ENCODE assay signal across 31 cellular contexts in the genomic region with DNA sequence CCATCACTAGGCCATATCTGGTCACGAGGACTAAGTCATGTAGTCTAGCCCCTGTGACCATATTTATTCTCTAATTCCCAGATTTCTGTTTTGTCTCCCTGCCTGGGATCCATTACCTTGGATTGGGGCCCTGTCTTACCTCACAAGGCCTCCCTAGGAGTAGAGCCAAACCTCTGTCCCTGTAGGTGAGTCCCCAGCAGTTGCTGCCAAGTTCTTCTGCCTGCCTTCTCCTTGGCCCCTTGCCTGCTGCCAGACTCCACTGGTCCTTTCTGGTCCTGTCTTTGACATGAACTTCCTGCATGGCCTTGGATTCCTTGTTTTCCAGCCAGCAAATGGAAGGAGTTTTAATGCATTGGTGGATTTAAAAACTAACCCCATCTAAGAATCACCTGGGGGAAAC. TPM values are rescaled to one million over a fixed set of nuclear protein-coding genes. Genes with fewer than 3 reads are reported as not detected.
"Had no signal": no experiment of that assay in that cellular context is flagged by ENCODE, and none has a peak within 500 bp of the region (broad histone marks: within the 10 kb centered on the region; RNA-seq: fewer than 3 reads in every experiment).

No MANE protein-coding gene starts in this region.

- H3K27me3 Mint-ChIP-seq: activated CD4-positive, alpha-beta T cell treated with anti-CD3 and anti-CD28 coated beads, Interleukin-2, amount 10 ng/mL, durations not matched to agents 24 days and 14 days; activated CD8-positive, alpha-beta memory T cell treated with anti-CD3 and anti-CD28 coated beads, Interleukin-2, amount 10 ng/mL, durations not matched to agents 7 days and 5 days; activated naive CD4-positive, alpha-beta T cell treated with anti-CD3 and anti-CD28 coated beads, Interleukin-2, amount 10 ng/mL, durations not matched to agents 7 days and 5 days; activated naive CD8-positive, alpha-beta T cell treated with anti-CD3 and anti-CD28 coated beads, Interleukin-2, amount 10 ng/mL, durations not matched to agents 7 days and 5 days had no signal

- DNase-seq: activated CD4-positive, alpha-beta memory T cell treated with anti-CD3 and anti-CD28 coated beads for 36 hours; activated CD4-positive, alpha-beta T cell treated with anti-CD3 and anti-CD28 coated beads for 36 hours; activated CD4-positive, alpha-beta T cell treated with anti-CD3 and anti-CD28 coated beads, Interleukin-2, amount 10 ng/mL, durations not matched to agents 24 days and 14 days; activated CD4-positive, CD25-positive, alpha-beta regulatory T cell; activated CD4-positive, CD25-positive, alpha-beta regulatory T cell treated with anti-CD3 and anti-CD28 coated beads, Interleukin-2, amount 50 U/mL, for 72 hours; activated CD8-positive, alpha-beta memory T cell treated with anti-CD3 and anti-CD28 coated beads, Interleukin-2, amount 10 ng/mL, durations not matched to agents 7 days and 5 days; activated CD8-positive, alpha-beta memory T cell treated with anti-CD3 and anti-CD28 coated beads, Interleukin-2, amount 50 U/mL, for 4 hours; activated CD8-positive, alpha-beta T cell treated with anti-CD3 and anti-CD28 coated beads, Interleukin-2, amount 10 ng/mL, durations not matched to agents 7 days and 5 days; activated effector memory CD4-positive, alpha-beta T cell treated with anti-CD3 and anti-CD28 coated beads, Interleukin-2, amount 50 U/mL, for 16 hours; activated naive CD4-positive, alpha-beta T cell treated with anti-CD3 and anti-CD28 coated beads, Interleukin-2, amount 10 ng/mL, durations not matched to agents 7 days and 5 days; activated naive CD8-positive, alpha-beta T cell treated with anti-CD3 and anti-CD28 coated beads, Interleukin-2, amount 10 ng/mL, durations not matched to agents 7 days and 5 days; activated T-cell treated with anti-CD3 and anti-CD28 coated beads, Interleukin-2, amount 50 U/mL, for 1 hour; activated T-cell treated with anti-CD3 and anti-CD28 coated beads, Interleukin-2, amount 50 U/mL, for 48 hours; central memory CD4-positive, alpha-beta T cell; cerebellar nuclear complex; colonic mucosa; effector CD8-positive, alpha-beta T cell; foreskin fibroblast; glutamatergic neuron; heart left ventricle; T-helper 1 cell; T-helper 2 cell had no signal

- FAIRE-seq: frontal cortex had no signal

- H3K36me3 ChIP-seq: ascending aorta, breast epithelium, cardiac muscle cell, colonic mucosa, heart left ventricle had no signal

- H3K27ac Mint-ChIP-seq: activated CD4-positive, alpha-beta memory T cell treated with anti-CD3 and anti-CD28 coated beads for 36 hours; activated CD4-positive, alpha-beta T cell treated with anti-CD3 and anti-CD28 coated beads for 36 hours; activated CD4-positive, alpha-beta T cell treated with anti-CD3 and anti-CD28 coated beads, Interleukin-2, amount 10 ng/mL, durations not matched to agents 24 days and 14 days; activated CD8-positive, alpha-beta memory T cell treated with anti-CD3 and anti-CD28 coated beads, Interleukin-2, amount 10 ng/mL, durations not matched to agents 7 days and 5 days; activated CD8-positive, alpha-beta T cell treated with anti-CD3 and anti-CD28 coated beads, Interleukin-2, amount 10 ng/mL, durations not matched to agents 7 days and 5 days; activated naive CD4-positive, alpha-beta T cell treated with anti-CD3 and anti-CD28 coated beads, Interleukin-2, amount 10 ng/mL, durations not matched to agents 7 days and 5 days; activated naive CD4-positive, alpha-beta T cell treated with anti-CD3 and anti-CD28 coated beads, Interleukin-2, amount 50 U/mL, for 72 hours; activated naive CD8-positive, alpha-beta T cell treated with anti-CD3 and anti-CD28 coated beads, Interleukin-2, amount 10 ng/mL, durations not matched to agents 7 days and 5 days; activated T-helper 1 cell treated with anti-CD3 and anti-CD28 coated beads, Interleukin-12 subunit alpha, Interleukin-12 subunit beta, Interleukin-2, Interleukin-4 antibody, amounts not matched to agents 30 ng/mL and 10 ng/mL and 1 ng/mL, durations not matched to agents 14 hours and 24 hours and 36 hours; activated T-helper 2 cell treated with anti-CD3 and anti-CD28 coated beads, Interferon-gamma antibody, Interleukin-2, Interleukin-4, amounts not matched to agents 10 μg/mL and 5 μg/mL and 100 μg/mL, durations not matched to agents 14 hours and 24 hours and 36 hours; brain had no signal

- H3K9me3 Mint-ChIP-seq: activated CD4-positive, alpha-beta memory T cell treated with anti-CD3 and anti-CD28 coated beads for 36 hours; activated CD4-positive, alpha-beta T cell treated with anti-CD3 and anti-CD28 coated beads, Interleukin-2, amount 10 ng/mL, durations not matched to agents 24 days and 14 days; activated naive CD4-positive, alpha-beta T cell treated with anti-CD3 and anti-CD28 coated beads, Interleukin-2, amount 10 ng/mL, durations not matched to agents 7 days and 5 days; activated naive CD4-positive, alpha-beta T cell treated with anti-CD3 and anti-CD28 coated beads, Interleukin-2, amount 50 U/mL, for 72 hours; activated naive CD8-positive, alpha-beta T cell treated with anti-CD3 and anti-CD28 coated beads, Interleukin-2, amount 10 ng/mL, durations not matched to agents 7 days and 5 days; activated T-helper 1 cell treated with anti-CD3 and anti-CD28 coated beads, Interleukin-12 subunit alpha, Interleukin-12 subunit beta, Interleukin-2, Interleukin-4 antibody, amounts not matched to agents 30 ng/mL and 10 ng/mL and 1 ng/mL, durations not matched to agents 14 hours and 24 hours and 36 hours; activated T-helper 2 cell treated with anti-CD3 and anti-CD28 coated beads, Interferon-gamma antibody, Interleukin-2, Interleukin-4, amounts not matched to agents 10 μg/mL and 5 μg/mL and 100 μg/mL, durations not matched to agents 14 hours and 24 hours and 36 hours had no signal

- H3K9me3 ChIP-seq: ascending aorta, breast epithelium, colonic mucosa, heart left ventricle had no signal

- H3K4me3 ChIP-seq: ascending aorta, breast epithelium, cardiac muscle cell, colonic mucosa, heart left ventricle had no signal

- H3K27me3 ChIP-seq: ascending aorta, breast epithelium, colonic mucosa had no signal

- H3K27ac ChIP-seq: ascending aorta, cardiac muscle cell, colonic mucosa, heart left ventricle had no signal

- H3K4me1 ChIP-seq: ascending aorta, breast epithelium, colonic mucosa had no signal

- H3K4me1 Mint-ChIP-seq: activated CD4-positive, alpha-beta T cell treated with anti-CD3 and anti-CD28 coated beads for 36 hours; activated CD4-positive, alpha-beta T cell treated with anti-CD3 and anti-CD28 coated beads, Interleukin-2, amount 10 ng/mL, durations not matched to agents 24 days and 14 days; activated CD8-positive, alpha-beta memory T cell treated with anti-CD3 and anti-CD28 coated beads, Interleukin-2, amount 10 ng/mL, durations not matched to agents 7 days and 5 days; activated naive CD4-positive, alpha-beta T cell treated with anti-CD3 and anti-CD28 coated beads, Interleukin-2, amount 10 ng/mL, durations not matched to agents 7 days and 5 days; activated naive CD8-positive, alpha-beta T cell treated with anti-CD3 and anti-CD28 coated beads, Interleukin-2, amount 10 ng/mL, durations not matched to agents 7 days and 5 days had no signal

- ATAC-seq: activated CD4-positive, alpha-beta T cell treated with anti-CD3 and anti-CD28 coated beads for 36 hours; activated CD8-positive, alpha-beta memory T cell treated with anti-CD3 and anti-CD28 coated beads, Interleukin-2, amount 10 ng/mL, durations not matched to agents 7 days and 5 days; activated CD8-positive, alpha-beta T cell treated with anti-CD3 and anti-CD28 coated beads, Interleukin-2, amount 10 ng/mL, durations not matched to agents 7 days and 5 days; activated naive CD4-positive, alpha-beta T cell treated with anti-CD3 and anti-CD28 coated beads, Interleukin-2, amount 50 U/mL, for 72 hours; esophagus mucosa; heart left ventricle had no signal

- H3K4me3 Mint-ChIP-seq: activated CD4-positive, alpha-beta memory T cell treated with anti-CD3 and anti-CD28 coated beads for 36 hours; activated CD4-positive, alpha-beta T cell treated with anti-CD3 and anti-CD28 coated beads for 36 hours; activated CD4-positive, alpha-beta T cell treated with anti-CD3 and anti-CD28 coated beads, Interleukin-2, amount 10 ng/mL, durations not matched to agents 24 days and 14 days; activated CD8-positive, alpha-beta memory T cell treated with anti-CD3 and anti-CD28 coated beads, Interleukin-2, amount 10 ng/mL, durations not matched to agents 7 days and 5 days; activated CD8-positive, alpha-beta T cell treated with anti-CD3 and anti-CD28 coated beads, Interleukin-2, amount 10 ng/mL, durations not matched to agents 7 days and 5 days; activated naive CD4-positive, alpha-beta T cell treated with anti-CD3 and anti-CD28 coated beads, Interleukin-2, amount 10 ng/mL, durations not matched to agents 7 days and 5 days; activated naive CD8-positive, alpha-beta T cell treated with anti-CD3 and anti-CD28 coated beads, Interleukin-2, amount 10 ng/mL, durations not matched to agents 7 days and 5 days; activated T-helper 1 cell treated with anti-CD3 and anti-CD28 coated beads, Interleukin-12 subunit alpha, Interleukin-12 subunit beta, Interleukin-2, Interleukin-4 antibody, amounts not matched to agents 30 ng/mL and 10 ng/mL and 1 ng/mL, durations not matched to agents 14 hours and 24 hours and 36 hours; brain had no signal

- H3K36me3 Mint-ChIP-seq: activated CD4-positive, alpha-beta memory T cell treated with anti-CD3 and anti-CD28 coated beads for 36 hours; activated CD8-positive, alpha-beta memory T cell treated with anti-CD3 and anti-CD28 coated beads, Interleukin-2, amount 10 ng/mL, durations not matched to agents 7 days and 5 days; activated naive CD4-positive, alpha-beta T cell treated with anti-CD3 and anti-CD28 coated beads, Interleukin-2, amount 10 ng/mL, durations not matched to agents 7 days and 5 days; activated naive CD4-positive, alpha-beta T cell treated with anti-CD3 and anti-CD28 coated beads, Interleukin-2, amount 50 U/mL, for 72 hours; activated naive CD8-positive, alpha-beta T cell treated with anti-CD3 and anti-CD28 coated beads, Interleukin-2, amount 10 ng/mL, durations not matched to agents 7 days and 5 days; brain had no signal

RNA-seq across cellular contexts. Expression of gene CADM1, which starts 35.6 kb away (rescaled TPM):
- total RNA-seq: activated T-helper 1 cell treated with anti-CD3 and anti-CD28 coated beads, Interleukin-12 subunit alpha, Interleukin-12 subunit beta, Interleukin-2, Interleukin-4 antibody, amounts not matched to agents 30 ng/mL and 10 ng/mL and 1 ng/mL, durations not matched to agents 14 hours and 24 hours and 36 hours had no signal
